Comparison of ENCODE assay signal across 29 cellular contexts in the genomic region with DNA sequence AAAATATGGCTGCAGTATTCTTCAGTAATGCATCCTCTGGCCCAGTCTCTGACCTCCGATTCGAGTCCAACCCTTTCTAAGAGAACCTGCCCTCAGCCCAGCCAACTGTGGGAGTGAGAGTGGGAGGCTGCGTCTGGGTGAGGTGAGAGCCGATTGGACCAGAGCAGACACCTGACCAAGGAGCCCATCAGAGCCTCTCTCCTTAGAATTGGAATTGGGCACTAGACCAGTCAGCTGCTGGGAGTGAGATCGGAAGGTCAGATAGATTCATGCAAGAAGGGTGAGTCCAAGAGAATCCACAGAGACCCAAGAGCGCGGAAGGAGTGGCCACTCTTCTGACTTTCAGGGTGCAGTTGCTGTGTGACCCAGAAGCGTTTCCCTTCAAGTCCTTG. TPM values are rescaled to one million over a fixed set of nuclear protein-coding genes. Genes with fewer than 3 reads are reported as not detected.
DNase-seq lines count a peak whose midpoint lies in the region; TF ChIP-seq lines count a peak whose summit lies in the region.
"Had no signal": no experiment of that assay in that cellular context is flagged by ENCODE, and none has a peak within 500 bp of the region (broad histone marks: within the 10 kb centered on the region; RNA-seq: fewer than 3 reads in every experiment).

No MANE protein-coding gene starts in this region.

- H3K36me3 ChIP-seq in H7 (replicated peaks; ENCODE audit: control insufficient read depth, insufficient read depth, low read length) (peaks cover 3% of the 10 kb centered on the region), PC-9 (ENCODE audit: low read depth) (no peaks in the 10 kb centered on the region), stomach smooth muscle (ENCODE audit: control insufficient read depth in 2 of 2, insufficient read depth in 2 of 2, low read length in 2 of 2) (peaks cover 0 to 12% of the 10 kb centered on the region in 2 donors), colonic mucosa (no peaks in the 10 kb centered on the region), OCI-LY7 (ENCODE audit: insufficient read depth, low read length) (no peaks in the 10 kb centered on the region)
- H3K36me3 ChIP-seq: BLaER1 treated with 17β-estradiol and CSF1 and Interleukin-3, amounts not matched to agents 10 nM and 100 nM; SJCRH30; thyroid gland had no signal

- H3K4me2 ChIP-seq in PC-9 (peak overlapping the region; percentile 58), OCI-LY7 (ENCODE audit: low read length) (no peak overlapping the region)

- intact Hi-C loops in PC-9 (cut with micrococcal nuclease; ENCODE audit: unreplicated experiment) (loop anchor here (1.0 to 10.0 kb wide), 2 partner anchors 127 to 240 kb away; a partner anchor contains a TSS), colonic mucosa (cut with DNase I) (loop anchor here (10.0 kb wide), 1 partner anchor 127 kb away; a partner anchor contains a TSS), OCI-LY7 (cut with micrococcal nuclease; ENCODE audit: unreplicated experiment) (no loop called here)

- H3K27ac ChIP-seq in PC-9 (no peak overlapping the region), stomach smooth muscle (ENCODE audit: low read length) (peak overlapping the region; percentile 31), colonic mucosa (no peak overlapping the region), OCI-LY7 (ENCODE audit: low read depth, low read length, poor library complexity, severe bottlenecking) (no peak overlapping the region)
- H3K27ac ChIP-seq: BLaER1 treated with 17β-estradiol and CSF1 and Interleukin-3, amounts not matched to agents 10 nM and 100 nM; heart right ventricle; lower lobe of right lung; SJCRH30; thyroid gland had no signal

- peaks cover 5% of the 10 kb centered on the region; the same call in 1 of the 2 replicates for H3F3A ChIP-seq in PC-9 (ENCODE audit: insufficient read depth, low read depth)

- H4K20me1 ChIP-seq in PC-9 (ENCODE audit: insufficient read depth): no peaks in the 10 kb centered on the region
- H4K20me1 ChIP-seq in OCI-LY7 (ENCODE audit: insufficient read depth, low read length): no peaks in the 10 kb centered on the region

- H3K9me2 ChIP-seq in PC-9 (ENCODE audit: insufficient read depth): no peaks in the 10 kb centered on the region
- no peaks in the 10 kb centered on the region for H3K9me2 ChIP-seq in OCI-LY7 (ENCODE audit: insufficient read depth, low read length)

- H3K9ac ChIP-seq in stomach smooth muscle (ENCODE audit: low read length in 2 of 2) (no peak overlapping the region), colonic mucosa (ENCODE audit: low read depth in 2 of 2, low read length in 2 of 2) (no peak overlapping the region)
- H3K9ac ChIP-seq: BLaER1 treated with 17β-estradiol and CSF1 and Interleukin-3, amounts not matched to agents 10 nM and 100 nM had no signal

- H2AFZ ChIP-seq in PC-9 (no peak overlapping the region), OCI-LY7 (ENCODE audit: low read length) (no peak overlapping the region)

- peak; percentile 52 for DNase-seq in H7
- DNase-seq in PC-9: no peak
- DNase-seq in kidney glomerular epithelial cell (lab: John Stamatoyannopoulos, UW): peak; percentile 94
- DNase-seq in colonic mucosa: no peak
- DNase-seq in NOMO-1 (lab: John Stamatoyannopoulos, UW; ENCODE audit: unreplicated experiment in 2 of 2): no peak
- no peak for DNase-seq in OCI-LY7 (ENCODE audit: low spot score)
- no peak for DNase-seq in GM13976 (ENCODE audit: low spot score)
- DNase-seq: activated B cell treated with CpG ODN at 0.5 μM for 24 hours; activated CD4-positive, alpha-beta T cell treated with anti-CD3 and anti-CD28 coated beads, Interleukin-2, amount 10 ng/mL, durations not matched to agents 7 days and 5 days; cortex of kidney; foreskin fibroblast; heart right ventricle; lower lobe of right lung; natural killer cell; NCI-H1436 treated with DMSO at 0.1 percent for 48 hours; NCI-H446; NCI-H748 treated with DMSO at 0.1 percent for 48 hours; RPMI8226; SJCRH30; thyroid gland had no signal

- BruUV-seq in PC-9 (replicated peaks; lab: Mats Ljungman, UMichigan): no TSS peak
- no TSS peak for BruUV-seq in OCI-LY7 (replicated peaks; lab: Mats Ljungman, UMichigan)

- H3K9me3 ChIP-seq in PC-9 (ENCODE audit: insufficient read depth, low read depth): no peaks in the 10 kb centered on the region; the same call in 1 of the 2 replicates
- H3K9me3 ChIP-seq in stomach smooth muscle (ENCODE audit: control insufficient read depth in 2 of 2, low read length in 2 of 2): no peaks in the 10 kb centered on the region
- no peaks in the 10 kb centered on the region for H3K9me3 ChIP-seq in colonic mucosa
- H3K9me3 ChIP-seq in OCI-LY7 (ENCODE audit: low read length): no peaks in the 10 kb centered on the region
- H3K9me3 ChIP-seq: BLaER1 treated with 17β-estradiol and CSF1 and Interleukin-3, amounts not matched to agents 10 nM and 100 nM; heart right ventricle; lower lobe of right lung; SJCRH30; thyroid gland had no signal

- in situ Hi-C loops in GM13976 (cut with MboI; ENCODE audit: low sequenced_read_pairs, unreplicated experiment): no loop called here

- POLR2A ChIA-PET in PC-9 (lab: Charles Lee; ENCODE audit: unreplicated experiment): no interaction called here
- POLR2A ChIA-PET in OCI-LY7 (lab: Charles Lee): no interaction called here

- H3K4me3 ChIP-seq in H7 (ENCODE audit: insufficient read depth, low read depth, low read length) (no peak overlapping the region), PC-9 (no peak overlapping the region), stomach smooth muscle (ENCODE audit: low read length in 2 of 2) (no peak overlapping the region), colonic mucosa (no peak overlapping the region), OCI-LY7 (ENCODE audit: low read depth, low read length, poor library complexity, severe bottlenecking) (no peak overlapping the region)
- H3K4me3 ChIP-seq: BLaER1 treated with 17β-estradiol and CSF1 and Interleukin-3, amounts not matched to agents 10 nM and 100 nM; heart right ventricle; lower lobe of right lung; SJCRH30; thyroid gland had no signal

- TF ChIP-seq CTCF in PC-9 (conservative IDR thresholded peaks at IDR 0.05) (no peak), colonic mucosa (IDR thresholded peaks at IDR 0.05) (no peak), OCI-LY7 (conservative IDR thresholded peaks at IDR 0.05; ENCODE audit: low read length) (no peak), GM13976 (IDR thresholded peaks at IDR 0.05; ENCODE audit: borderline replicate concordance, control extremely low read depth, extremely low read depth, insufficient read depth, missing control alignments) (no peak)

- peaks cover 36% of the 10 kb centered on the region for H3K4me1 ChIP-seq in PC-9 (replicated peaks; ENCODE audit: insufficient read depth)
- peaks cover 23% of the 10 kb centered on the region for H3K4me1 ChIP-seq in stomach smooth muscle (ENCODE audit: control insufficient read depth, insufficient read depth, low read length)
- H3K4me1 ChIP-seq in colonic mucosa: peaks cover 11% of the 10 kb centered on the region
- H3K4me1 ChIP-seq in OCI-LY7 (ENCODE audit: insufficient read depth, low read length, poor library complexity, severe bottlenecking): peaks cover 4% of the 10 kb centered on the region

- H3K79me2 ChIP-seq in PC-9 (ENCODE audit: low read depth) (no peaks in the 10 kb centered on the region), OCI-LY7 (ENCODE audit: insufficient read depth, low read depth, low read length) (no peaks in the 10 kb centered on the region)

- no peaks in the 10 kb centered on the region for H3K27me3 ChIP-seq in H7 (ENCODE audit: control insufficient read depth, insufficient read depth, low read length)
- no peaks in the 10 kb centered on the region for H3K27me3 ChIP-seq in PC-9 (ENCODE audit: insufficient read depth, low read depth)
- H3K27me3 ChIP-seq in stomach smooth muscle (ENCODE audit: control insufficient read depth in 1 of 2, insufficient read depth in 2 of 2, low read length in 2 of 2): no peaks in the 10 kb centered on the region
- H3K27me3 ChIP-seq in colonic mucosa: no peaks in the 10 kb centered on the region
- H3K27me3 ChIP-seq: BLaER1 treated with 17β-estradiol and CSF1 and Interleukin-3, amounts not matched to agents 10 nM and 100 nM; heart right ventricle; SJCRH30; thyroid gland had no signal

- CTCF ChIA-PET in PC-9 (lab: Charles Lee): no interaction called here
- CTCF ChIA-PET in OCI-LY7 (lab: Charles Lee; ENCODE audit: unreplicated experiment): no interaction called here

RNA-seq across cellular contexts. Expression of a gene that starts 10.2 kb away (rescaled TPM):
- 20.9 and 22.1 TPM in 2 replicates for total RNA-seq in H7 (2014; rRNA removed; shearing (Covaris generic))
- total RNA-seq in PC-9 (2021) (not detected in 2 replicates), colonic mucosa (1 to 10 TPM; 3.1 to 6.7 TPM), OCI-LY7 (2022) (not detected in 2 replicates)
- not detected in 2 replicates for total RNA-seq in OCI-LY7 (2014; rRNA removed; shearing (Covaris generic))
- total RNA-seq: activated B cell treated with CpG ODN at 0.5 μM for 24 hours; activated CD4-positive, alpha-beta T cell treated with anti-CD3 and anti-CD28 coated beads, Interleukin-2, amount 10 ng/mL, durations not matched to agents 7 days and 5 days; activated CD8-positive, alpha-beta memory T cell treated with anti-CD3 and anti-CD28 coated beads for 36 hours; bronchial epithelial cell; G401; LHCN-M2; mononuclear cell; natural killer cell; SJCRH30; T-helper 1 cell treated with Interleukin-12 subunit alpha and Interleukin-12 subunit beta and Interleukin-4 antibody, amounts not matched to agents 30 ng/mL and 1 ng/mL, for 36 hours had no signal

RNA-seq across cellular contexts. Expression of a gene that starts 12.4 kb away (rescaled TPM):
- not detected in 2 replicates for total RNA-seq in H7 (2014; rRNA removed; shearing (Covaris generic))
- not detected in 2 replicates for total RNA-seq in PC-9 (2021)
- 100 to 1,000 TPM in 1 of 2 donors, 10 to 100 TPM in 1; 73.1 to 102 TPM for total RNA-seq in colonic mucosa
- total RNA-seq in OCI-LY7 (2014; rRNA removed; shearing (Covaris generic)): not detected in 2 replicates
- total RNA-seq in OCI-LY7 (2022): not detected in 2 replicates
- total RNA-seq: activated B cell treated with CpG ODN at 0.5 μM for 24 hours; activated CD4-positive, alpha-beta T cell treated with anti-CD3 and anti-CD28 coated beads, Interleukin-2, amount 10 ng/mL, durations not matched to agents 7 days and 5 days; activated CD8-positive, alpha-beta memory T cell treated with anti-CD3 and anti-CD28 coated beads for 36 hours; bronchial epithelial cell; G401; heart right ventricle; natural killer cell; osteoblast; T-helper 1 cell treated with Interleukin-12 subunit alpha and Interleukin-12 subunit beta and Interleukin-4 antibody, amounts not matched to agents 30 ng/mL and 1 ng/mL, for 36 hours; thyroid gland had no signal

RNA-seq across cellular contexts. Expression of a gene that starts 19.0 kb away (rescaled TPM):
- 0.17 TPM in 1 of 2 replicates, not detected in the other for total RNA-seq in H7 (2014; rRNA removed; shearing (Covaris generic))
- total RNA-seq in PC-9 (2021) (not detected in 2 replicates), colonic mucosa (not detected), OCI-LY7 (2022) (not detected in 2 replicates)
- total RNA-seq in OCI-LY7 (2014; rRNA removed; shearing (Covaris generic)): not detected in 2 replicates
- total RNA-seq: activated B cell treated with CpG ODN at 0.5 μM for 24 hours; activated CD4-positive, alpha-beta T cell treated with anti-CD3 and anti-CD28 coated beads, Interleukin-2, amount 10 ng/mL, durations not matched to agents 7 days and 5 days; activated CD8-positive, alpha-beta memory T cell treated with anti-CD3 and anti-CD28 coated beads for 36 hours; bronchial epithelial cell; G401; LHCN-M2; lower lobe of right lung; natural killer cell; osteoblast; T-helper 1 cell treated with Interleukin-12 subunit alpha and Interleukin-12 subunit beta and Interleukin-4 antibody, amounts not matched to agents 30 ng/mL and 1 ng/mL, for 36 hours; thyroid gland had no signal

RNA-seq across cellular contexts. Expression of a gene that starts 28.1 kb away (rescaled TPM):
- total RNA-seq in H7 (2014; rRNA removed; shearing (Covaris generic)): 28.2 and 32.3 TPM in 2 replicates
- 16.0 and 24.9 TPM in 2 replicates for total RNA-seq in PC-9 (2021)
- total RNA-seq in colonic mucosa: 10 to 100 TPM; 22.1 to 25.9 TPM
- 9.1 and 9.7 TPM in 2 replicates for total RNA-seq in OCI-LY7 (2014; rRNA removed; shearing (Covaris generic))
- 19.0 and 19.1 TPM in 2 replicates for total RNA-seq in OCI-LY7 (2022)

RNA-seq across cellular contexts. Expression of a gene that starts 57.5 kb away (rescaled TPM):
- 0.14 and 1.6 TPM in 2 replicates for total RNA-seq in H7 (2014; rRNA removed; shearing (Covaris generic))
- total RNA-seq in PC-9 (2021): 2.5 and 3.1 TPM in 2 replicates
- 1 to 10 TPM; 1.2 to 3.7 TPM for total RNA-seq in colonic mucosa
- total RNA-seq in OCI-LY7 (2014; rRNA removed; shearing (Covaris generic)): 5.7 and 7.4 TPM in 2 replicates
- 8.3 and 8.7 TPM in 2 replicates for total RNA-seq in OCI-LY7 (2022)

Comparison
In these comparisons a context has a peak if more than half of its experiments do, and no peak if none do; other contexts are left out.
1. DNase-seq: peak in H7 (single experiment) and kidney glomerular epithelial cell (single experiment); none in PC-9 (0 of 2), colonic mucosa (single experiment), NOMO-1 (0 of 2), OCI-LY7 (single experiment) and GM13976 (single experiment).
2. RNA of a gene that starts 12.4 kb away (total RNA-seq): 73.1 to 102 TPM in colonic mucosa; not detected in H7, not detected in PC-9 and not detected in OCI-LY7; every median in the first group is over 10 times any median in the second.